36 cellular contexts compared by ENCODE assay signal in the genomic region with DNA sequence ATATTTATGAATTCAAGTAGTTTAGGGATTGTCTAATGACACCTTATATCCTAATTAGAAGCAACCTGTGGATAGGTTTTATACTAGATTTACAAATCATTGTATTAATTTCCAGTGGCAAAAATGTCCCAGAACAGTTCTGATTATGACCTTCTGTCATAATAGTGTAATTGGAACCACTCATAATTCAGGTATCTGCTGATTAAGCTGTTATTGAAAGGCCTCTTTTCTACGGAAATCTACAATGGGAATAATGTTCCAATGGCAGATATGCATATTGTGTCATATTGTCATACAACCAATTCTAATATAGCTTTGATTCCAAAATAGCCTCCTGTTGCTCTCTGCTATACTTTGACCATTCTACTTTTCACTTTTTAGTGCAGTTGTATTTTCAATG. TPM values are rescaled to one million over a fixed set of nuclear protein-coding genes. Genes with fewer than 3 reads are reported as not detected.
"Had no signal": no experiment of that assay in that cellular context is flagged by ENCODE, and none has a peak within 500 bp of the region (broad histone marks: within the 10 kb centered on the region; RNA-seq: fewer than 3 reads in every experiment).

No MANE protein-coding gene starts in this region.

- H3K27ac ChIP-seq: adrenal gland, ascending aorta, body of pancreas, brain microvascular endothelial cell, breast epithelium, cardiac muscle cell had no signal

- H3K9me3 ChIP-seq: adrenal gland, ascending aorta, body of pancreas, breast epithelium had no signal

- H3K36me3 ChIP-seq: adrenal gland, ascending aorta, brain microvascular endothelial cell, breast epithelium, cardiac muscle cell had no signal

- FAIRE-seq: astrocyte, bronchial epithelial cell, colon had no signal

- H3K4me1 ChIP-seq: adrenal gland, ascending aorta, body of pancreas, breast epithelium had no signal

- H3K27me3 ChIP-seq: ascending aorta, body of pancreas, brain microvascular endothelial cell, breast epithelium, cardiac muscle cell had no signal

- H3K4me3 ChIP-seq: adrenal gland, ascending aorta, body of pancreas, breast epithelium, cardiac muscle cell had no signal

- DNase-seq: activated effector memory CD4-positive, alpha-beta T cell treated with anti-CD3 and anti-CD28 coated beads, Interleukin-2, amount 50 U/mL, for 16 hours; activated effector memory CD4-positive, alpha-beta T cell treated with Interleukin-2 at 50 U/mL for 16 hours; activated gamma-delta T cell; activated gamma-delta T cell treated with Interleukin-2 at 50 U/mL for 16 hours; activated naive CD4-positive, alpha-beta T cell; activated naive CD4-positive, alpha-beta T cell treated with anti-CD3 and anti-CD28 coated beads for 36 hours; activated naive CD4-positive, alpha-beta T cell treated with anti-CD3 and anti-CD28 coated beads, Interleukin-2, amount 10 ng/mL, durations not matched to agents 7 days and 5 days; activated naive CD4-positive, alpha-beta T cell treated with anti-CD3 and anti-CD28 coated beads, Interleukin-2, amount 50 U/mL, for 16 hours; activated naive CD4-positive, alpha-beta T cell treated with Interleukin-2 at 50 U/mL for 16 hours; activated naive CD8-positive, alpha-beta T cell treated with anti-CD3 and anti-CD28 coated beads for 36 hours; activated naive CD8-positive, alpha-beta T cell treated with anti-CD3 and anti-CD28 coated beads, Interleukin-2, amount 10 ng/mL, durations not matched to agents 7 days and 5 days; activated naive CD8-positive, alpha-beta T cell treated with anti-CD3 and anti-CD28 coated beads, Interleukin-2, amount 50 U/mL, for 24 hours; activated T-cell treated with anti-CD3 and anti-CD28 coated beads, Interleukin-2, amount 50 U/mL, for 4 hours; activated T-cell treated with anti-CD3 and anti-CD28 coated beads, Interleukin-2, amount 50 U/mL, for 48 hours; activated T-cell treated with anti-CD3 and anti-CD28 coated beads, Interleukin-2, amount 50 U/mL, for 72 hours; adrenal gland; amniotic stem cell; amygdala; anterior cingulate cortex; aorta; body of pancreas; brain microvascular endothelial cell; caudate nucleus; central memory CD4-positive, alpha-beta T cell; cerebellar nuclear complex had no signal

- ATAC-seq: activated naive CD4-positive, alpha-beta T cell treated with anti-CD3 and anti-CD28 coated beads, Interleukin-2, amount 50 U/mL, for 72 hours; activated naive CD8-positive, alpha-beta T cell treated with anti-CD3 and anti-CD28 coated beads, Interleukin-2, amount 50 U/mL, for 24 hours; activated T-cell treated with anti-CD3 and anti-CD28 coated beads, Interleukin-2, amount 50 U/mL, for 4 hours; activated T-cell treated with anti-CD3 and anti-CD28 coated beads, Interleukin-2, amount 50 U/mL, for 72 hours; activated T-helper 17 cell treated with anti-CD3 and anti-CD28 coated beads, Interleukin-2, amount 50 U/mL, for 72 hours; body of pancreas had no signal

RNA-seq across cellular contexts. Expression of a gene that starts 19.0 kb away (rescaled TPM):
- total RNA-seq: activated T-cell treated with anti-CD3 and anti-CD28 coated beads, Interleukin-2, amount 50 U/mL, for 72 hours; activated T-helper 1 cell treated with anti-CD3 and anti-CD28 coated beads, Interleukin-12 subunit alpha, Interleukin-12 subunit beta, Interleukin-2, Interleukin-4 antibody, amounts not matched to agents 30 ng/mL and 10 ng/mL and 1 ng/mL, durations not matched to agents 14 hours and 24 hours and 36 hours; activated T-helper 2 cell treated with anti-CD3 and anti-CD28 coated beads, Interferon-gamma antibody, Interleukin-2, Interleukin-4, amounts not matched to agents 10 μg/mL and 5 μg/mL and 100 μg/mL, durations not matched to agents 14 hours and 24 hours and 36 hours; chondrocyte had no signal
